In the genomic region with DNA sequence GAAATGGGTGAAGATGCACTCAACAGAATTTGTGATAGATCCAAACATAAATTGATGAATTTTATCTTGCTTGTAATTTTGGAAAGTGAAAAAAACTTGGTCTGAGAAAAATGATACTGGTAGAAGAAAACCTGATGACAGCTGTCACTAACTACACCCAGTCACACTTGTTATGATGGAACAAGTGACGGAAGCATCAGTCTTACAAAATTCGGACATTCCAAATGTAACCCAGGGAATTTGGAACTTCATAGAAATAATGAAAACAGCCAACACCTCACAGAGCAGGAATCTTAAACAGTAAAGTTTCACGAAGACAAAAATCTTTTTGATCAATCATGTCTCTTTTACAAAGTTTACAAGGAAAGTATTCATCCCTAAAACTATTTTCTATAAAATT, we compare ENCODE assay signal across 18 cellular contexts.
DNase-seq lines count a peak whose midpoint lies in the region; ATAC-seq, FAIRE-seq and TF ChIP-seq lines count a peak whose summit lies in the region.
"Had no signal": no experiment of that assay in that cellular context is flagged by ENCODE, and none has a peak within 500 bp of the region (broad histone marks: within the 10 kb centered on the region; RNA-seq: fewer than 3 reads in every experiment).

No MANE protein-coding gene starts in this region.

- no peak overlapping the region for H2BK5ac ChIP-seq in trophoblast cell (ENCODE audit: low read depth, low read length, poor library complexity)

- FAIRE-seq in A549 (lab: Jason Lieb, UNC) (peak; percentile 36), astrocyte (lab: Jason Lieb, UNC) (no peak)
- FAIRE-seq: HTR-8/SVneo had no signal

- H3K36me3 ChIP-seq in PC-3 (ENCODE audit: low read depth, low read length) (no peaks in the 10 kb centered on the region), astrocyte (ENCODE audit: insufficient read depth, low read length) (no peaks in the 10 kb centered on the region), trophoblast cell (ENCODE audit: control insufficient read depth in 1 of 2, insufficient read depth in 2 of 2, low read length in 2 of 2) (no peaks in the 10 kb centered on the region)
- H3K36me3 ChIP-seq: BLaER1 had no signal

- TF ChIP-seq CTCF in A549 (IDR thresholded peaks at IDR 0.05): no peak
- TF ChIP-seq CTCF in PC-3 (conservative IDR thresholded peaks at IDR 0.05; ENCODE audit: low read depth, low read length): no peak
- TF ChIP-seq CTCF in astrocyte (IDR thresholded peaks at IDR 0.05; ENCODE audit: insufficient read depth, low read depth, low read length): no peak

- H3K79me1 ChIP-seq in trophoblast cell (ENCODE audit: low read length): peaks cover 29% of the 10 kb centered on the region

- H3K36me3 Mint-ChIP-seq in astrocyte (ENCODE audit: low read depth, unreplicated experiment): peaks cover 4% of the 10 kb centered on the region
- H3K36me3 Mint-ChIP-seq: CD4-positive, alpha-beta memory T cell; IgD-negative memory B cell had no signal

- H3K9me3 ChIP-seq in A549: no peaks in the 10 kb centered on the region; the same call in 2 of the 3 replicates
- H3K9me3 ChIP-seq in PC-3 (ENCODE audit: low read length): no peaks in the 10 kb centered on the region
- H3K9me3 ChIP-seq in astrocyte (ENCODE audit: insufficient read depth, low read depth, low read length): no peaks in the 10 kb centered on the region
- H3K9me3 ChIP-seq in trophoblast cell (ENCODE audit: insufficient read depth, low read depth, low read length): no peaks in the 10 kb centered on the region
- H3K9me3 ChIP-seq: BLaER1 had no signal

- no peak for TF ChIP-seq EP300 in A549 (IDR thresholded peaks at IDR 0.05)

- H3K23ac ChIP-seq in trophoblast cell (ENCODE audit: low read length): no peak overlapping the region

- in situ Hi-C loops in KBM-7 (cut with MboI; ENCODE audit: low pct_unique_long_range_greater_than_20kb, low sequenced_read_pairs): no loop called here

- H2AK5ac ChIP-seq in trophoblast cell (ENCODE audit: low read length): no peak overlapping the region

- H4K12ac ChIP-seq in trophoblast cell (ENCODE audit: low read depth, low read length): no peak overlapping the region

- no peak overlapping the region for H3K4me3 Mint-ChIP-seq in astrocyte (ENCODE audit: unreplicated experiment)
- H3K4me3 Mint-ChIP-seq: CD14-positive monocyte; CD4-positive, alpha-beta memory T cell; IgD-negative memory B cell had no signal

- H2BK12ac ChIP-seq in trophoblast cell (ENCODE audit: low read length): no peak overlapping the region

- ATAC-seq in A549 (no peak), PC-3 (no peak)
- no peak for ATAC-seq in stimulated activated naive CD8-positive, alpha-beta T cell treated with anti-CD3 and anti-CD28 coated beads, Interleukin-15, Interleukin-2, amounts not matched to agents 100 U/mL and 50 U/mL, for 24 hours

- H3K27ac ChIP-seq in A549: peak overlapping the region; percentile 92 to 97
- peak overlapping the region; percentile 96 for H3K27ac ChIP-seq in PC-3 (ENCODE audit: low read length)
- peak overlapping the region; percentile 87 for H3K27ac ChIP-seq in astrocyte (ENCODE audit: low read depth, low read length)
- H3K27ac ChIP-seq in trophoblast cell (ENCODE audit: low read depth, low read length): no peak overlapping the region
- H3K27ac ChIP-seq: 22Rv1, BLaER1 had no signal

- no peak overlapping the region for H3K4ac ChIP-seq in trophoblast cell (ENCODE audit: low read depth, low read length)

- H3K79me2 ChIP-seq in PC-3 (ENCODE audit: low read length) (peaks cover 10% of the 10 kb centered on the region), astrocyte (ENCODE audit: insufficient read depth, low read length) (no peaks in the 10 kb centered on the region), trophoblast cell (ENCODE audit: control insufficient read depth, insufficient read depth, low read length, poor library complexity) (peaks cover 1% of the 10 kb centered on the region)

- TF ChIP-seq POLR2A in A549 (IDR thresholded peaks at IDR 0.05; ENCODE audit: low read length): no peak

- H3K9ac ChIP-seq in PC-3 (ENCODE audit: low read length) (peak overlapping the region; percentile 80), astrocyte (ENCODE audit: low read length) (no peak overlapping the region), trophoblast cell (ENCODE audit: low read length) (no peak overlapping the region)
- H3K9ac ChIP-seq: BLaER1, GM23248 had no signal

- H2AFZ ChIP-seq in PC-3 (ENCODE audit: low read length) (no peak overlapping the region), astrocyte (ENCODE audit: low read depth, low read length) (no peak overlapping the region), trophoblast cell (ENCODE audit: insufficient read depth, low read length, poor library complexity) (no peak overlapping the region)
- H2AFZ ChIP-seq: GM23248 had no signal

- H3K27me3 Mint-ChIP-seq in astrocyte (ENCODE audit: low read depth, unreplicated experiment): no peaks in the 10 kb centered on the region

- peak overlapping the region; percentile 69; the same call in 2 of the 3 replicates for H3K4me2 ChIP-seq in A549
- peak overlapping the region; percentile 69; the same call in 1 of the 2 replicates for H3K4me2 ChIP-seq in PC-3 (ENCODE audit: low read length)
- no peak overlapping the region for H3K4me2 ChIP-seq in astrocyte (ENCODE audit: low read length)
- no peak overlapping the region for H3K4me2 ChIP-seq in trophoblast cell (ENCODE audit: low read length)
- H3K4me2 ChIP-seq: BLaER1 had no signal

- H3K4me3 ChIP-seq in A549: no peak overlapping the region
- no peak overlapping the region for H3K4me3 ChIP-seq in PC-3 (ENCODE audit: low read length)
- no peak overlapping the region for H3K4me3 ChIP-seq in astrocyte (ENCODE audit: insufficient read depth, low read depth, low read length)
- no peak overlapping the region for H3K4me3 ChIP-seq in trophoblast cell (ENCODE audit: low read depth, low read length)
- H3K4me3 ChIP-seq: BLaER1, GM23248 had no signal

- WGBS in A549 (ENCODE audit: missing lambda C conversion rate): 91% methylated on average over 3 of the region's 3 CpGs
- WGBS in trophoblast cell (ENCODE audit: extremely low coverage, insufficient coverage, insufficient read length): no CpG with 5 or more reads among the region's 3 CpGs

- H3K27ac Mint-ChIP-seq in astrocyte (ENCODE audit: unreplicated experiment): peak overlapping the region; percentile 41
- H3K27ac Mint-ChIP-seq: CD14-positive monocyte; CD4-positive, alpha-beta memory T cell; IgD-negative memory B cell had no signal

- H2BK120ac ChIP-seq in trophoblast cell (ENCODE audit: insufficient read depth, low read length, poor library complexity): no peak overlapping the region

- POLR2A ChIA-PET in A549 (lab: Yijun Ruan, JAX): no interaction called here
- POLR2A ChIA-PET in PC-3 (lab: Charles Lee; ENCODE audit: unreplicated experiment): interaction anchor here (0.5 to 0.6 kb wide), 2 partner anchors 53 to 95 kb away, joined by 3 to 7 read pairs; no protein-coding TSS in a partner anchor

- no peak overlapping the region for H4K91ac ChIP-seq in trophoblast cell (ENCODE audit: low read depth, low read length)

- H3K9me3 Mint-ChIP-seq in astrocyte (ENCODE audit: unreplicated experiment): no peaks in the 10 kb centered on the region
- H3K9me3 Mint-ChIP-seq: IgD-negative memory B cell had no signal

- H3K4me1 ChIP-seq in A549: peaks cover 69% of the 10 kb centered on the region
- peaks cover 66% of the 10 kb centered on the region for H3K4me1 ChIP-seq in PC-3 (ENCODE audit: insufficient read depth, low read length)
- peaks cover 28% of the 10 kb centered on the region for H3K4me1 ChIP-seq in astrocyte (ENCODE audit: insufficient read depth, low read length)
- H3K4me1 ChIP-seq in trophoblast cell (ENCODE audit: control insufficient read depth in 1 of 2, insufficient read depth in 2 of 2, low read length in 2 of 2): peaks cover 11 to 27% of the 10 kb centered on the region in 2 experiments

- CTCF ChIA-PET in A549 (lab: Yijun Ruan, JAX) (interaction anchor here (0.8 to 3.9 kb wide), 5 partner anchors 66 to 135 kb away, joined by 3 to 20 read pairs (median 4); a partner anchor contains a TSS), PC-3 (lab: Charles Lee) (no interaction called here)

- no peak overlapping the region for H4K8ac ChIP-seq in trophoblast cell (ENCODE audit: low read depth, low read length)

- no peak overlapping the region for H3K18ac ChIP-seq in trophoblast cell (ENCODE audit: low read length)

- no peak overlapping the region for H3K14ac ChIP-seq in trophoblast cell (ENCODE audit: low read length)

- DNase-seq in A549 (ENCODE audit: low read depth in 1 of 2, low spot score in 1 of 2) (no peak), PC-3 (no peak), astrocyte (ENCODE audit: low read depth) (no peak), trophoblast cell (peak; percentile 53 to 94), NCI-H345 treated with DMSO at 0.1 percent for 48 hours (lab: John Stamatoyannopoulos, UW; ENCODE audit: unreplicated experiment) (no peak), KBM-7 (no peak)
- no peak for DNase-seq in stimulated activated naive CD8-positive, alpha-beta T cell treated with anti-CD3 and anti-CD28 coated beads, Interleukin-15, Interleukin-2, amounts not matched to agents 100 U/mL and 50 U/mL, for 24 hours
- DNase-seq: Calu3; CD4-positive, alpha-beta memory T cell; DMS79 treated with DMSO at 0.1 percent for 48 hours; GF-D8; GM23248; HCEC 1CT had no signal

- H3K4me1 Mint-ChIP-seq in astrocyte (ENCODE audit: low read depth, unreplicated experiment): peaks cover 42% of the 10 kb centered on the region
- H3K4me1 Mint-ChIP-seq: CD4-positive, alpha-beta memory T cell had no signal

- intact Hi-C loops in PC-3 (cut with micrococcal nuclease): loop anchor here (2.0 kb wide), 2 partner anchors 17 to 95 kb away; no protein-coding TSS in a partner anchor

- no TSS peak for BruUV-seq in PC-3 (replicated peaks; lab: Mats Ljungman, UMichigan)

- H3K27me3 ChIP-seq in PC-3 (ENCODE audit: low read length) (no peaks in the 10 kb centered on the region), astrocyte (ENCODE audit: insufficient read depth, low read length) (no peaks in the 10 kb centered on the region), trophoblast cell (ENCODE audit: insufficient read depth, low read length) (no peaks in the 10 kb centered on the region)
- H3K27me3 ChIP-seq: BLaER1 had no signal

- no peaks in the 10 kb centered on the region for H4K20me1 ChIP-seq in PC-3 (ENCODE audit: low read length)
- no peaks in the 10 kb centered on the region for H4K20me1 ChIP-seq in astrocyte (ENCODE audit: insufficient read depth, low read length)
- H4K20me1 ChIP-seq: BLaER1 had no signal

- no peak for TF ChIP-seq RAD21 in A549 (conservative IDR thresholded peaks at IDR 0.05 in 1 of 2, IDR thresholded peaks at IDR 0.05 in 1 of 2)

- no peaks in the 10 kb centered on the region for H3K9me2 ChIP-seq in PC-3 (replicated peaks; ENCODE audit: low read length)

- peaks cover 30% of the 10 kb centered on the region for H3F3A ChIP-seq in PC-3 (ENCODE audit: low read length, unreplicated experiment)

TF ChIP-seq in A549, 52 proteins besides CTCF, POLR2A, EP300 and RAD21 (continues in another document):
- no peak for TF ChIP-seq SREBF2 (IDR thresholded peaks at IDR 0.05)
- no peak for TF ChIP-seq MAFK (IDR thresholded peaks at IDR 0.05; ENCODE audit: partially characterized antibody)
- TF ChIP-seq NPAS2 (CRISPR knock-in tag; IDR thresholded peaks at IDR 0.05; ENCODE audit: borderline replicate concordance): no peak
- TF ChIP-seq HDAC2 (IDR thresholded peaks at IDR 0.05): no peak; the same call in 1 of the 2 replicates

Comparison
In these comparisons a context has a peak if more than half of its experiments do, and no peak if none do; other contexts are left out.
1. DNase-seq: peak in trophoblast cell (2 of 2); none in A549 (0 of 2), PC-3 (single experiment), astrocyte (single experiment), NCI-H345 treated with DMSO at 0.1 percent for 48 hours (single experiment), KBM-7 (single experiment) and stimulated activated naive CD8-positive, alpha-beta T cell treated with anti-CD3 and anti-CD28 coated beads, Interleukin-15, Interleukin-2, amounts not matched to agents 100 U/mL and 50 U/mL, for 24 hours (single experiment).
2. H3K4me2 ChIP-seq: peak in A549 (single experiment) and PC-3 (single experiment); none in astrocyte (single experiment) and trophoblast cell (single experiment).